ENCODE assay signal across 8 cellular contexts in genomic region chr17:4939804-4940624, GRCh38. TPM values are rescaled to one million over a fixed set of nuclear protein-coding genes. Genes with fewer than 3 reads are reported as not detected.
A peak's percentile ranks its signal among the peaks of the same experiment; 100 is the strongest.
DNase-seq lines count a peak whose midpoint lies in the region; ATAC-seq and TF ChIP-seq lines count a peak whose summit lies in the region.

Gene RNF167, plus strand, starts transcription at chr17:4940268. Its CDS starts 642 bp downstream, at chr17:4940910.
Gene SLC25A11, minus strand, starts transcription at chr17:4940046. Its CDS starts 136 bp downstream, at chr17:4939910.

- peak within 1 kb of the TSS; percentile 77 for H3K4me3 ChIP-seq in lung

- 0% methylated on average over 75 of the region's 75 CpGs for WGBS in lung, 2 donors

- CTCF ChIA-PET in activated CD8-positive, alpha-beta memory T cell treated with anti-CD3 and anti-CD28 coated beads for 36 hours (lab: Charles Lee): interaction anchor here (0.9 to 3.4 kb wide), 8 partner anchors 8 to 46 kb away, joined by 3 to 14 read pairs (median 4); partner anchors contain the start of genes C17orf107, CHRNE, ENO3 and PFN1

- TF ChIP-seq CTCF in GM20000 (IDR thresholded peaks at IDR 0.05; ENCODE audit: extremely low read depth, missing control alignments) (no peak), lung (IDR thresholded peaks at IDR 0.05; ENCODE audit: control extremely low read depth, extremely low read depth) (no peak)

- H3K9me3 ChIP-seq in lung (ENCODE audit: control insufficient read depth in 2 of 2, insufficient read depth in 1 of 2, low read length in 1 of 2): no peaks in the 10 kb centered on the region

- peak within 1 kb of the TSS; percentile 90 to 94 for H3K27ac ChIP-seq in lung (ENCODE audit: low read depth in 1 of 2, low read length in 1 of 2)

- DNase-seq in CMK (ENCODE audit: low read depth) (peak; percentile 90), GM20000 (ENCODE audit: low spot score) (peak; percentile 98), HT-29 (ENCODE audit: low spot score) (peak; percentile 94), NOMO-1 (lab: John Stamatoyannopoulos, UW; ENCODE audit: unreplicated experiment in 2 of 2) (peak; percentile 99), lung (ENCODE audit: low spot score) (peak; percentile 96)
- DNase-seq in effector CD8-positive, alpha-beta T cell (lab: John Stamatoyannopoulos, UW): peak; percentile 93
- DNase-seq in stimulated activated CD4-positive, alpha-beta T cell treated with anti-CD3 and anti-CD28 coated beads, TNF-alpha, amount 100 ng/mL, for 4 hours (ENCODE audit: low read depth in 3 of 3): peak; percentile 76 to 93 (median 91)

- peaks cover 0 to 7% of the 10 kb centered on the region in 2 donors for H3K4me1 ChIP-seq in lung (ENCODE audit: control insufficient read depth in 2 of 2, insufficient read depth in 2 of 2, low read length in 2 of 2)

- no peaks in the 10 kb centered on the region for H3K27me3 ChIP-seq in lung (ENCODE audit: control insufficient read depth, insufficient read depth)

- ATAC-seq in lung (ENCODE audit: insufficient read depth, low FRiP score): peak; percentile 91

- POLR2A ChIA-PET in activated CD8-positive, alpha-beta memory T cell treated with anti-CD3 and anti-CD28 coated beads for 36 hours (lab: Charles Lee): interaction anchor here (0.6 to 2.8 kb wide), 7 partner anchors 9 to 600 kb away, joined by 3 to 33 read pairs (median 4); partner anchors contain the start of genes C17orf107, KIF1C, PFN1 and SPAG7

- peaks cover 5 to 26% of the 10 kb centered on the region in 2 donors for H3K36me3 ChIP-seq in lung (ENCODE audit: control insufficient read depth in 2 of 2, insufficient read depth in 2 of 2, low read length in 2 of 2)

RNA-seq across cellular contexts. Expression of gene RNF167, which starts in this region (rescaled TPM):
- 51.1 and 62.9 TPM in 2 replicates for total RNA-seq in HT-29 (2014; rRNA removed; shearing (Covaris generic))
- 100 to 1,000 TPM; 179 to 192 TPM for total RNA-seq in activated CD8-positive, alpha-beta memory T cell treated with anti-CD3 and anti-CD28 coated beads for 36 hours
- total RNA-seq in lung: 100 to 1,000 TPM in 1 of 2 donors, 10 to 100 TPM in 1; 30.8 to 107 TPM
- polyA plus RNA-seq in lung: 100 to 1,000 TPM in 1 of 2 donors, 10 to 100 TPM in 1; 86.7 to 142 TPM

RNA-seq across cellular contexts. Expression of gene SLC25A11, which starts in this region (rescaled TPM):
- 58.8 and 83.6 TPM in 2 replicates for total RNA-seq in HT-29 (2014; rRNA removed; shearing (Covaris generic))
- 10 to 100 TPM; 91.7 to 92.9 TPM for total RNA-seq in activated CD8-positive, alpha-beta memory T cell treated with anti-CD3 and anti-CD28 coated beads for 36 hours
- 10 to 100 TPM; 34.8 to 65.8 TPM for total RNA-seq in lung
- 10 to 100 TPM; 42.5 to 72.1 TPM for polyA plus RNA-seq in lung

Comparison
In these comparisons a context has a peak if more than half of its experiments do, and no peak if none do; other contexts are left out.
1. Peak in every context shown above with its lines: DNase-seq, ATAC-seq, H3K4me3 ChIP-seq and H3K27ac ChIP-seq.